In genomic region chr1:226628624-226629155, GRCh38 we compare ENCODE assay signal across 16 cellular contexts.
DNase-seq lines count a peak whose midpoint lies in the region; ATAC-seq, FAIRE-seq and TF ChIP-seq lines count a peak whose summit lies in the region.
"Had no signal": no experiment of that assay in that cellular context is flagged by ENCODE, and none has a peak within 500 bp of the region (broad histone marks: within the 10 kb centered on the region; RNA-seq: fewer than 3 reads in every experiment).

No MANE protein-coding gene starts in this region.

- TF ChIP-seq EP300 in HepG2 (IDR thresholded peaks at IDR 0.05; ENCODE audit: low read depth in 2 of 2, low read length in 2 of 2) (no peak), HepG2 (CRISPR knock-in tag; IDR thresholded peaks at IDR 0.05; ENCODE audit: borderline replicate concordance) (no peak)

- peak in 2 of 3 donors; percentile 18 to 19 for DNase-seq in right lobe of liver
- no peak for DNase-seq in HepG2 (ENCODE audit: low spot score)
- DNase-seq in NCI-H748 (lab: John Stamatoyannopoulos, UW; ENCODE audit: unreplicated experiment) = peak; percentile 83
- DNase-seq in mesenteric fat pad (ENCODE audit: low spot score) = peak; percentile 33
- no peak for DNase-seq in activated CD4-positive, alpha-beta T cell treated with anti-CD3 and anti-CD28 coated beads, Interleukin-2, amount 50 U/mL, for 1 hour
- DNase-seq: GDM1; SIG-M5; stimulated activated CD4-positive, alpha-beta T cell treated with anti-CD3 and anti-CD28 coated beads, Interleukin-2, amount 100 ng/mL, for 48 hours; stimulated activated naive CD4-positive, alpha-beta T cell had no signal

- H3K9me3 ChIP-seq in right lobe of liver (no peaks in the 10 kb centered on the region), HepG2 (ENCODE audit: low read length) (no peaks in the 10 kb centered on the region)
- H3K9me3 ChIP-seq: BLaER1 had no signal

- no peak overlapping the region for H2AFZ ChIP-seq in HepG2 (ENCODE audit: low read length)

- CTCF ChIA-PET in HepG2 (lab: Yijun Ruan, JAX; ENCODE audit: low intra/inter-chr PET ratio, low total read pairs) = no interaction called here

- no peaks in the 10 kb centered on the region for H4K20me1 ChIP-seq in HepG2 (ENCODE audit: insufficient read depth, low read length)
- H4K20me1 ChIP-seq: BLaER1 had no signal

- TF ChIP-seq RAD21 in HepG2 (CRISPR knock-in tag; IDR thresholded peaks at IDR 0.05) = no peak

- no TSS peak for BruUV-seq in HepG2 (replicated peaks; lab: Mats Ljungman, UMichigan)

- in situ Hi-C loops in HepG2 (cut with HindIII; ENCODE audit: extremely low pct_ligation_motif_present, low pct_unique_long_range_greater_than_20kb) = no loop called here

- TF ChIP-seq POLR2A in right lobe of liver (IDR thresholded peaks at IDR 0.05) = no peak
- no peak for TF ChIP-seq POLR2A in HepG2 (IDR thresholded peaks at IDR 0.05; ENCODE audit: insufficient read depth in 1 of 2, low read depth in 2 of 2, low read length in 2 of 2)

- WGBS in right lobe of liver (ENCODE audit: insufficient coverage, low coverage, low lambda C conversion rate, missing lambda C conversion rate) = 72% methylated on average over 9 of the region's 10 CpGs
- 58% methylated on average over 10 of the region's 10 CpGs for WGBS in HepG2 (ENCODE audit: low lambda C conversion rate)

- H3K4me1 ChIP-seq in right lobe of liver = peaks cover 0 to 6% (median 0%) of the 10 kb centered on the region in 4 donors
- peaks cover 11% of the 10 kb centered on the region for H3K4me1 ChIP-seq in HepG2 (ENCODE audit: insufficient read depth, low read length)

- intact Hi-C loops in right lobe of liver (cut with DNase I) (no loop called here), HepG2 (cut with micrococcal nuclease; ENCODE audit: unreplicated experiment) (no loop called here)

- H3K27me3 ChIP-seq in right lobe of liver (no peaks in the 10 kb centered on the region), HepG2 (ENCODE audit: control insufficient read depth in 1 of 2, insufficient read depth in 2 of 2, low read length in 2 of 2) (peaks cover 0 to 31% of the 10 kb centered on the region in 2 experiments; a peak in 4 of 5 replicates)
- H3K27me3 ChIP-seq: BLaER1 had no signal

- no peaks in the 10 kb centered on the region for H3K79me2 ChIP-seq in HepG2 (ENCODE audit: insufficient read depth, low read length)

- H3K27ac ChIP-seq in right lobe of liver (no peak overlapping the region), HepG2 (ENCODE audit: extremely low read length, insufficient read depth, low read length) (no peak overlapping the region)
- H3K27ac ChIP-seq: BLaER1 had no signal

- H3K4me3 ChIP-seq in right lobe of liver = no peak overlapping the region
- H3K4me3 ChIP-seq in HepG2 (replicated peaks in 1 of 3; ENCODE audit: insufficient read depth in 1 of 3, low read depth in 2 of 3, low read length in 3 of 3) = no peak overlapping the region
- H3K4me3 ChIP-seq: BLaER1 had no signal

- TF ChIP-seq CTCF in right lobe of liver (IDR thresholded peaks at IDR 0.05) (no peak), HepG2 (CRISPR knock-in tag; IDR thresholded peaks at IDR 0.05) (no peak)

- H3K4me2 ChIP-seq in HepG2 (ENCODE audit: low read depth, low read length) = no peak overlapping the region
- H3K4me2 ChIP-seq: BLaER1 had no signal

- H3K9ac ChIP-seq in HepG2 (ENCODE audit: insufficient read depth, low read depth, low read length) = no peak overlapping the region
- H3K9ac ChIP-seq: BLaER1 had no signal

- H3K36me3 ChIP-seq in right lobe of liver (no peaks in the 10 kb centered on the region), HepG2 (replicated peaks in 1 of 2; ENCODE audit: control insufficient read depth in 1 of 2, insufficient read depth in 2 of 2, low read length in 2 of 2) (no peaks in the 10 kb centered on the region)

- POLR2A ChIA-PET in HepG2 (lab: Yijun Ruan, JAX) = no interaction called here

- no peak for FAIRE-seq in HepG2 (lab: Jason Lieb, UNC)
- FAIRE-seq: GM18507, H54, TTC549 had no signal

- no peak for ATAC-seq in right lobe of liver
- no peak for ATAC-seq in HepG2
- no peak for ATAC-seq in HG02981 (IDR thresholded peaks at IDR 0.05; ENCODE audit: unreplicated experiment)
- no peak for ATAC-seq in HG02759 (IDR thresholded peaks at IDR 0.05; ENCODE audit: unreplicated experiment)
- ATAC-seq in GM18909 (IDR thresholded peaks at IDR 0.05; ENCODE audit: poor library complexity, unreplicated experiment) = no peak

TF ChIP-seq in HepG2, 621 proteins besides CTCF, POLR2A, EP300 and RAD21 (continues in another document):
- TF ChIP-seq MED1 (CRISPR knock-in tag; IDR thresholded peaks at IDR 0.05) = no peak
- no peak for TF ChIP-seq HIVEP1 (CRISPR knock-in tag; IDR thresholded peaks at IDR 0.05)
- no peak for TF ChIP-seq GATA4 (IDR thresholded peaks at IDR 0.05; ENCODE audit: borderline replicate concordance, low read depth)
- TF ChIP-seq JDP2 (CRISPR knock-in tag; IDR thresholded peaks at IDR 0.05; ENCODE audit: borderline replicate concordance) = no peak
- TF ChIP-seq ZNF224 (CRISPR knock-in tag; IDR thresholded peaks at IDR 0.05) = no peak
- no peak for TF ChIP-seq TRAFD1 (CRISPR knock-in tag; IDR thresholded peaks at IDR 0.05; ENCODE audit: borderline replicate concordance)
- TF ChIP-seq ZNF367 (CRISPR knock-in tag; IDR thresholded peaks at IDR 0.05; ENCODE audit: borderline replicate concordance) = no peak
- TF ChIP-seq MAFK (conservative IDR thresholded peaks at IDR 0.05 in 1 of 2, IDR thresholded peaks at IDR 0.05 in 1 of 2; ENCODE audit: low read length in 2 of 2) = no peak
- no peak for TF ChIP-seq ZNF552 (CRISPR knock-in tag; IDR thresholded peaks at IDR 0.05; ENCODE audit: borderline replicate concordance)
- no peak for TF ChIP-seq TEF (CRISPR knock-in tag; IDR thresholded peaks at IDR 0.05)
- TF ChIP-seq CREM (IDR thresholded peaks at IDR 0.05) = no peak
- no peak for TF ChIP-seq CREM (CRISPR knock-in tag; IDR thresholded peaks at IDR 0.05)
- no peak for TF ChIP-seq DRAP1 (CRISPR knock-in tag; IDR thresholded peaks at IDR 0.05)
- TF ChIP-seq CREBL2 (CRISPR knock-in tag; IDR thresholded peaks at IDR 0.05; ENCODE audit: borderline replicate concordance) = no peak
- TF ChIP-seq ZNF280D (CRISPR knock-in tag; IDR thresholded peaks at IDR 0.05) = no peak
- no peak for TF ChIP-seq NFYC (CRISPR knock-in tag; IDR thresholded peaks at IDR 0.05)
- no peak for TF ChIP-seq ZNF75D (CRISPR knock-in tag; IDR thresholded peaks at IDR 0.05; ENCODE audit: borderline replicate concordance)

Comparison
In these comparisons a context has a peak if more than half of its experiments do, and no peak if none do; other contexts are left out.
1. DNase-seq: peak in right lobe of liver (2 of 3), NCI-H748 (single experiment) and mesenteric fat pad (single experiment); none in HepG2 (single experiment) and activated CD4-positive, alpha-beta T cell treated with anti-CD3 and anti-CD28 coated beads, Interleukin-2, amount 50 U/mL, for 1 hour (single experiment).